10 cellular contexts compared by ENCODE assay signal in the genomic region with DNA sequence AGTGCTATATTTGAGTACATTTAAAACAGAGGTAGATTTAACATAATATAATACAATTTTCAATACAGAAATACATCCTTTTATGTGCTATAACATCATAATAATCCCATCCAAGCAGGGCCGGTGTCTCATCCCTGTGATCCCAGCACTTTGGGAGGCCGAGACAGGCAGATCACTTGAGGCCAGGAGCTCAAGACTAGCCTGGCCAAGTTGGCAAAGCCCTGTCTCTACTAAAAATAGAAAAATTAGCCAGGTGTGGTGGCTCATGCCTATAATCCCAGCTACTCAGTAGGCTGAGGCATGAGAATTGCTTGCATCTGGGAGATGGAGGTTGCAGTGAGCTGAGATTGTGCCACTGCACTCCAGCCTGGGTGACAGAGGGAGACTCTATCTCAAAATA. TPM values are rescaled to one million over a fixed set of nuclear protein-coding genes. Genes with fewer than 3 reads are reported as not detected.
"Had no signal": no experiment of that assay in that cellular context is flagged by ENCODE, and none has a peak within 500 bp of the region (broad histone marks: within the 10 kb centered on the region; RNA-seq: fewer than 3 reads in every experiment).

No MANE protein-coding gene starts in this region.

RNA-seq across cellular contexts. Expression of a gene that starts 11.8 kb away (rescaled TPM):
- total RNA-seq: colonic mucosa, dermis microvascular lymphatic vessel endothelial cell, esophagus squamous epithelium, gastrocnemius medialis, glomerular endothelial cell, kidney epithelial cell, liver, mammary epithelial cell, mononuclear cell, mucosa of gallbladder had no signal
